Comparison of ENCODE assay signal across 8 cellular contexts in genomic region chr9:134325096-134325812, GRCh38. TPM values are rescaled to one million over a fixed set of nuclear protein-coding genes. Genes with fewer than 3 reads are reported as not detected.
DNase-seq lines count a peak whose midpoint lies in the region; ATAC-seq and TF ChIP-seq lines count a peak whose summit lies in the region.

No MANE protein-coding gene starts in this region.

- DNase-seq in stimulated activated CD4-positive, alpha-beta T cell treated with anti-CD3 and anti-CD28 coated beads, Interleukin-12 subunit alpha, Interleukin-12 subunit beta, amount 100 ng/mL, for 4 hours: peak; percentile 27
- DNase-seq in stimulated activated CD4-positive, alpha-beta T cell treated with anti-CD3 and anti-CD28 coated beads, Interleukin-4, amount 100 ng/mL, for 24 hours: no peak
- DNase-seq in activated CD8-positive, alpha-beta memory T cell treated with anti-CD3 and anti-CD28 coated beads for 24 hours: peak; percentile 71
- peak; percentile 40 for DNase-seq in fibroblast of pulmonary artery (ENCODE audit: low read depth)
- no peak for DNase-seq in neural crest cell (ENCODE audit: low read depth, low spot score)
- no peak for DNase-seq in NCI-H446 treated with DMSO at 0.1 percent for 48 hours (lab: John Stamatoyannopoulos, UW)
- DNase-seq in NCI-H2196 treated with DMSO at 0.1 percent for 48 hours (lab: John Stamatoyannopoulos, UW; ENCODE audit: unreplicated experiment): no peak

- no peak for ATAC-seq in GM18498 (IDR thresholded peaks at IDR 0.05; ENCODE audit: unreplicated experiment)

- peaks cover 50% of the 10 kb centered on the region for H3K4me1 Mint-ChIP-seq in neural crest cell

- TF ChIP-seq CTCF in fibroblast of pulmonary artery (IDR thresholded peaks at IDR 0.05; ENCODE audit: low read length, missing control alignments): no peak
- no peak for TF ChIP-seq CTCF in neural crest cell (conservative IDR thresholded peaks at IDR 0.05)

- H3K27ac Mint-ChIP-seq in neural crest cell (ENCODE audit: unreplicated experiment): peak overlapping the region; percentile 27

- no peaks in the 10 kb centered on the region for H3K27me3 Mint-ChIP-seq in neural crest cell (ENCODE audit: low read depth)

- no peaks in the 10 kb centered on the region for H3K36me3 Mint-ChIP-seq in neural crest cell (ENCODE audit: low read depth)

- H3K4me3 ChIP-seq in fibroblast of pulmonary artery (replicated peaks; ENCODE audit: low read depth, low read length): peak overlapping the region; percentile 72

- peak overlapping the region; percentile 83 for H3K4me3 Mint-ChIP-seq in neural crest cell

- H3K9me3 Mint-ChIP-seq in neural crest cell: no peaks in the 10 kb centered on the region

RNA-seq across cellular contexts. Expression of gene RXRA, which starts 1.0 kb away (rescaled TPM):
- total RNA-seq in neural crest cell: 40.0 and 41.2 TPM in 2 replicates

Comparison
In these comparisons a context has a peak if more than half of its experiments do, and no peak if none do; other contexts are left out.
1. DNase-seq: peak in stimulated activated CD4-positive, alpha-beta T cell treated with anti-CD3 and anti-CD28 coated beads, Interleukin-12 subunit alpha, Interleukin-12 subunit beta, amount 100 ng/mL, for 4 hours (single experiment), activated CD8-positive, alpha-beta memory T cell treated with anti-CD3 and anti-CD28 coated beads for 24 hours (single experiment) and fibroblast of pulmonary artery (single experiment); none in stimulated activated CD4-positive, alpha-beta T cell treated with anti-CD3 and anti-CD28 coated beads, Interleukin-4, amount 100 ng/mL, for 24 hours (single experiment), neural crest cell (single experiment), NCI-H446 treated with DMSO at 0.1 percent for 48 hours (single experiment) and NCI-H2196 treated with DMSO at 0.1 percent for 48 hours (single experiment).